In genomic region chr12:52010152-52010622, GRCh38 we compare ENCODE assay signal across 8 cellular contexts.
DNase-seq lines count a peak whose midpoint lies in the region; FAIRE-seq and TF ChIP-seq lines count a peak whose summit lies in the region.

No MANE protein-coding gene starts in this region.

- DNase-seq in choroid plexus epithelial cell (ENCODE audit: low read depth) (peak; percentile 94), left kidney (ENCODE audit: low read depth, low spot score) (peak; percentile 95), GM19239 (ENCODE audit: insufficient read length, low spot score) (no peak), DMS114 treated with DMSO at 0.1 percent for 48 hours (lab: John Stamatoyannopoulos, UW; ENCODE audit: unreplicated experiment) (no peak), NCI-H1436 (lab: John Stamatoyannopoulos, UW) (no peak)
- no peak for DNase-seq in activated effector memory CD4-positive, alpha-beta T cell treated with Interleukin-2 at 50 U/mL for 16 hours

- no peak for FAIRE-seq in GM19239 (lab: Jason Lieb, UNC)

- H3K27me3 ChIP-seq in HUES48 (ENCODE audit: control insufficient read depth, insufficient read depth, low read length) (peaks cover 65% of the 10 kb centered on the region), stomach smooth muscle (ENCODE audit: control insufficient read depth in 1 of 2, insufficient read depth in 2 of 2, low read length in 2 of 2) (peaks cover 14 to 24% of the 10 kb centered on the region in 2 donors)

- no peaks in the 10 kb centered on the region for H3K9me3 ChIP-seq in HUES48 (ENCODE audit: control insufficient read depth, insufficient read depth, low read length)
- H3K9me3 ChIP-seq in stomach smooth muscle (ENCODE audit: control insufficient read depth in 2 of 2, low read length in 2 of 2), result no peaks in the 10 kb centered on the region

- H3K4me1 ChIP-seq in HUES48 (ENCODE audit: control insufficient read depth, insufficient read depth, low read length) (peaks cover 29% of the 10 kb centered on the region), stomach smooth muscle (ENCODE audit: control insufficient read depth, insufficient read depth, low read length) (peaks cover 35% of the 10 kb centered on the region)

- no peaks in the 10 kb centered on the region for H3K36me3 ChIP-seq in HUES48 (ENCODE audit: control insufficient read depth, insufficient read depth, low read length)
- peaks cover 0 to 4% of the 10 kb centered on the region in 2 donors for H3K36me3 ChIP-seq in stomach smooth muscle (ENCODE audit: control insufficient read depth in 2 of 2, insufficient read depth in 2 of 2, low read length in 2 of 2)

- H3K9ac ChIP-seq in HUES48 (ENCODE audit: low read depth, low read length) (no peak overlapping the region), stomach smooth muscle (ENCODE audit: low read length in 2 of 2) (no peak overlapping the region)

- H3K4me3 ChIP-seq in HUES48 (ENCODE audit: low read depth, low read length) (no peak overlapping the region), choroid plexus epithelial cell (ENCODE audit: low read depth, low read length) (peak overlapping the region; percentile 40), stomach smooth muscle (ENCODE audit: low read length in 2 of 2) (peak overlapping the region in 1 of 2 donors; percentile 49)

- H3K27ac ChIP-seq in HUES48 (ENCODE audit: low read depth, low read length) (peak overlapping the region; percentile 59), stomach smooth muscle (ENCODE audit: low read length) (peak overlapping the region; percentile 67)

- TF ChIP-seq CTCF in choroid plexus epithelial cell (conservative IDR thresholded peaks at IDR 0.05; ENCODE audit: low read depth, low read length), result no peak

Comparison
In these comparisons a context has a peak if more than half of its experiments do, and no peak if none do; other contexts are left out.
1. DNase-seq: peak in choroid plexus epithelial cell (single experiment) and left kidney (single experiment); none in GM19239 (single experiment), DMS114 treated with DMSO at 0.1 percent for 48 hours (single experiment), activated effector memory CD4-positive, alpha-beta T cell treated with Interleukin-2 at 50 U/mL for 16 hours (single experiment) and NCI-H1436 (single experiment).